ENCODE assay signal across 12 cellular contexts in genomic region chr7:70072220-70072619, GRCh38.
DNase-seq lines count a peak whose midpoint lies in the region; ATAC-seq and TF ChIP-seq lines count a peak whose summit lies in the region.
"Had no signal": no experiment of that assay in that cellular context is flagged by ENCODE, and none has a peak within 500 bp of the region (broad histone marks: within the 10 kb centered on the region; RNA-seq: fewer than 3 reads in every experiment).

No MANE protein-coding gene starts in this region.

- TF ChIP-seq CTCF in astrocyte of the cerebellum (IDR thresholded peaks at IDR 0.05; ENCODE audit: low read depth, low read length, missing control alignments), result no peak
- no peak for TF ChIP-seq CTCF in right lobe of liver (IDR thresholded peaks at IDR 0.05)
- TF ChIP-seq CTCF in suprapubic skin (IDR thresholded peaks at IDR 0.05), result no peak

- peak; percentile 71 to 88 (median 80) for ATAC-seq in right lobe of liver
- no peak for ATAC-seq in HG02623 (IDR thresholded peaks at IDR 0.05; ENCODE audit: unreplicated experiment)
- ATAC-seq in GM18909 (IDR thresholded peaks at IDR 0.05; ENCODE audit: poor library complexity, unreplicated experiment), result no peak

- in situ Hi-C loops in astrocyte of the cerebellum (cut with HindIII; ENCODE audit: low sequenced_read_pairs), result no loop called here

- TF ChIP-seq EP300 in suprapubic skin (IDR thresholded peaks at IDR 0.05), result no peak

- intact Hi-C loops in right lobe of liver (cut with DNase I), result no loop called here

- no peaks in the 10 kb centered on the region for H3K27me3 ChIP-seq in right lobe of liver
- H3K27me3 ChIP-seq in suprapubic skin, result no peaks in the 10 kb centered on the region
- H3K27me3 ChIP-seq: BLaER1 treated with 17β-estradiol and CSF1 and Interleukin-3, amounts not matched to agents 10 nM and 100 nM had no signal

- DNase-seq in AG08395 (ENCODE audit: low spot score) (peak; percentile 32), NCI-H1092 (lab: John Stamatoyannopoulos, UW) (peak; percentile 18), astrocyte of the cerebellum (ENCODE audit: low read depth) (peak; percentile 54), right lobe of liver (no peak), suprapubic skin (ENCODE audit: low spot score in 2 of 2) (no peak), DMS79 treated with DMSO at 0.1 percent for 48 hours (lab: John Stamatoyannopoulos, UW) (no peak)
- DNase-seq: activated CD8-positive, alpha-beta memory T cell treated with anti-CD3 and anti-CD28 coated beads, Interleukin-2, amount 50 U/mL, for 48 hours; naive B cell had no signal

- TF ChIP-seq POLR2A in right lobe of liver (IDR thresholded peaks at IDR 0.05), result no peak
- TF ChIP-seq POLR2A in suprapubic skin (IDR thresholded peaks at IDR 0.05), result no peak

- H3K4me3 ChIP-seq in astrocyte of the cerebellum (ENCODE audit: low read depth, low read length), result no peak overlapping the region
- H3K4me3 ChIP-seq in right lobe of liver, result no peak overlapping the region
- H3K4me3 ChIP-seq in suprapubic skin, result no peak overlapping the region
- H3K4me3 ChIP-seq: BLaER1 treated with 17β-estradiol and CSF1 and Interleukin-3, amounts not matched to agents 10 nM and 100 nM; thoracic aorta had no signal

- H3K4me1 ChIP-seq in right lobe of liver (peaks cover 0 to 12% (median 7%) of the 10 kb centered on the region in 4 donors), suprapubic skin (peaks cover 3% of the 10 kb centered on the region)

- no peaks in the 10 kb centered on the region for H3K9me3 ChIP-seq in right lobe of liver
- H3K9me3 ChIP-seq in suprapubic skin, result no peaks in the 10 kb centered on the region
- H3K9me3 ChIP-seq: thoracic aorta had no signal

- 7% methylated on average over 2 of the region's 2 CpGs for WGBS in right lobe of liver (ENCODE audit: insufficient coverage, low coverage, low lambda C conversion rate, missing lambda C conversion rate)
- WGBS in suprapubic skin, result 72% methylated on average over 2 of the region's 2 CpGs

- H3K36me3 ChIP-seq in right lobe of liver (no peaks in the 10 kb centered on the region), suprapubic skin (no peaks in the 10 kb centered on the region)
- H3K36me3 ChIP-seq: BLaER1 treated with 17β-estradiol and CSF1 and Interleukin-3, amounts not matched to agents 10 nM and 100 nM; thoracic aorta had no signal

- H3K27ac ChIP-seq in right lobe of liver, result peak overlapping the region in 1 of 3 donors; percentile 3
- H3K27ac ChIP-seq in suprapubic skin, result no peak overlapping the region
- H3K27ac ChIP-seq: BLaER1 treated with 17β-estradiol and CSF1 and Interleukin-3, amounts not matched to agents 10 nM and 100 nM; thoracic aorta had no signal

Comparison
In these comparisons a context has a peak if more than half of its experiments do, and no peak if none do; other contexts are left out.
1. DNase-seq: peak in AG08395 (single experiment), NCI-H1092 (single experiment) and astrocyte of the cerebellum (single experiment); none in right lobe of liver (0 of 3), suprapubic skin (0 of 2) and DMS79 treated with DMSO at 0.1 percent for 48 hours (single experiment).
2. ATAC-seq: peak in right lobe of liver (4 of 4); none in HG02623 (single experiment) and GM18909 (single experiment).